22 cellular contexts compared by ENCODE assay signal in the genomic region with DNA sequence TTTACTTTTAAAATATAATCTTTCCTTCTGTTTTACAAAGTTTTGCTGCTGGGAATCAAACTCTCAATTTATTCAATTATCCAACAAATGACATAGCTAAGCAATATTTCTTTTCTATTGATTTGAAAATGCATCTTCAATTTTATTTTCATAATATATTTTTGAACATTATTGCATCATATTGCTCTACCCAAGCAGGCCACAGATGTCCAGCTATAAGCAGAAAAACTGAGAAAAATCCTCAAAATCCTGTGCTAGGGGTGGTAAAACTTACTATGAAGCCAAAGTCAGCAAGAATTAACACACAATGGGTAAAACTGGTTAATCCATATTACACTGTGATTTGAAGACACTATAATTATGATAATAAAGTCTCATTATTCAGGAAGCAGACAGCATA. TPM values are rescaled to one million over a fixed set of nuclear protein-coding genes. Genes with fewer than 3 reads are reported as not detected.
DNase-seq lines count a peak whose midpoint lies in the region; ATAC-seq and TF ChIP-seq lines count a peak whose summit lies in the region.
"Had no signal": no experiment of that assay in that cellular context is flagged by ENCODE, and none has a peak within 500 bp of the region (broad histone marks: within the 10 kb centered on the region; RNA-seq: fewer than 3 reads in every experiment).

No MANE protein-coding gene starts in this region.

- peaks cover 52% of the 10 kb centered on the region for H4K20me1 ChIP-seq in BLaER1
- H4K20me1 ChIP-seq in Loucy (ENCODE audit: insufficient read depth, low read length, poor library complexity, severe bottlenecking) = peaks cover 58% of the 10 kb centered on the region

- H3K4me1 Mint-ChIP-seq in CD8-positive, alpha-beta T cell (ENCODE audit: low read depth) = peaks cover 65% of the 10 kb centered on the region
- H3K4me1 Mint-ChIP-seq in central memory CD8-positive, alpha-beta T cell = peaks cover 84% of the 10 kb centered on the region
- H3K4me1 Mint-ChIP-seq in type B pancreatic cell (ENCODE audit: unreplicated experiment) = peaks cover 31% of the 10 kb centered on the region

- H3K4me1 ChIP-seq in BLaER1 (peaks cover 65% of the 10 kb centered on the region), Loucy (ENCODE audit: insufficient read depth, low read length, poor library complexity, severe bottlenecking) (peaks cover 76% of the 10 kb centered on the region)
- peaks cover 9% of the 10 kb centered on the region for H3K4me1 ChIP-seq in CD8-positive, alpha-beta T cell (ENCODE audit: insufficient read depth, low read length)
- H3K4me1 ChIP-seq: colonic mucosa had no signal

- H3K27me3 ChIP-seq in BLaER1 = no peaks in the 10 kb centered on the region
- H3K27me3 ChIP-seq in CD8-positive, alpha-beta T cell (ENCODE audit: insufficient read depth, low read length) = no peaks in the 10 kb centered on the region
- no peaks in the 10 kb centered on the region for H3K27me3 ChIP-seq in Loucy (ENCODE audit: insufficient read depth, low read length, poor library complexity, severe bottlenecking)
- H3K27me3 ChIP-seq: brain microvascular endothelial cell, colonic mucosa, upper lobe of left lung had no signal

- peaks cover 34% of the 10 kb centered on the region for H3K36me3 Mint-ChIP-seq in CD8-positive, alpha-beta T cell
- peaks cover 22% of the 10 kb centered on the region for H3K36me3 Mint-ChIP-seq in central memory CD8-positive, alpha-beta T cell (ENCODE audit: insufficient read depth)
- H3K36me3 Mint-ChIP-seq in type B pancreatic cell = peaks cover 14% of the 10 kb centered on the region

- TF ChIP-seq CTCF in CD8-positive, alpha-beta T cell (IDR thresholded peaks at IDR 0.05) = no peak
- TF ChIP-seq CTCF in Loucy (conservative IDR thresholded peaks at IDR 0.05; ENCODE audit: low read length) (no peak), type B pancreatic cell (conservative IDR thresholded peaks at IDR 0.05) (no peak)

- DNase-seq in CD8-positive, alpha-beta T cell = no peak
- DNase-seq in central memory CD8-positive, alpha-beta T cell (ENCODE audit: low spot score in 2 of 2) = no peak
- no peak for DNase-seq in effector CD4-positive, alpha-beta T cell
- DNase-seq in type B pancreatic cell (ENCODE audit: extremely low spot score, unreplicated experiment) (no peak), sciatic nerve (ENCODE audit: low spot score) (no peak)
- DNase-seq: activated naive CD8-positive, alpha-beta T cell treated with anti-CD3 and anti-CD28 coated beads, Interleukin-2, amount 50 U/mL, for 24 hours; colonic mucosa; glutamatergic neuron; GOT3; NCI-H1092 treated with DMSO at 0.1 percent for 48 hours; NCI-H2029 treated with DMSO at 0.1 percent for 48 hours; NCI-H510A treated with DMSO at 0.1 percent for 48 hours; stimulated activated CD4-positive, alpha-beta T cell treated with anti-CD3 and anti-CD28 coated beads, Interleukin-1b, Interleukin-23, amount 100 ng/mL, for 48 hours; upper lobe of left lung had no signal

- intact Hi-C loops in CD8-positive, alpha-beta T cell (cut with DNase I, micrococcal nuclease) = no loop called here
- intact Hi-C loops in sciatic nerve (cut with DNase I) = no loop called here

- peak overlapping the region; percentile 78 for H3K27ac ChIP-seq in BLaER1
- H3K27ac ChIP-seq in CD8-positive, alpha-beta T cell (ENCODE audit: low read depth, low read length) = no peak overlapping the region
- H3K27ac ChIP-seq: brain microvascular endothelial cell, colonic mucosa had no signal

- peaks cover 5% of the 10 kb centered on the region for H3K9me3 Mint-ChIP-seq in CD8-positive, alpha-beta T cell
- H3K9me3 Mint-ChIP-seq in central memory CD8-positive, alpha-beta T cell = no peaks in the 10 kb centered on the region
- no peaks in the 10 kb centered on the region for H3K9me3 Mint-ChIP-seq in type B pancreatic cell
- H3K9me3 Mint-ChIP-seq: activated naive CD8-positive, alpha-beta T cell treated with anti-CD3 and anti-CD28 coated beads, Interleukin-2, amount 50 U/mL, for 24 hours; stimulated activated naive CD8-positive, alpha-beta T cell treated with anti-CD3 and anti-CD28 coated beads, Interleukin-15, Interleukin-2, amounts not matched to agents 100 ng/mL and 50 ng/mL, for 24 hours had no signal

- H3K79me2 ChIP-seq in Loucy (ENCODE audit: insufficient read depth, low read length) = peaks cover 97% of the 10 kb centered on the region

- H3K9ac ChIP-seq in BLaER1 (peak overlapping the region; percentile 45), Loucy (ENCODE audit: low read depth, low read length, poor library complexity, severe bottlenecking) (no peak overlapping the region)

- H3K9me3 ChIP-seq in BLaER1 = peaks cover 19% of the 10 kb centered on the region
- no peaks in the 10 kb centered on the region for H3K9me3 ChIP-seq in CD8-positive, alpha-beta T cell (ENCODE audit: low read length)
- peaks cover 3% of the 10 kb centered on the region; the same call in 1 of the 2 replicates for H3K9me3 ChIP-seq in Loucy (ENCODE audit: insufficient read depth, low read depth, low read length)
- H3K9me3 ChIP-seq: colonic mucosa, upper lobe of left lung had no signal

- H3K27ac Mint-ChIP-seq in CD8-positive, alpha-beta T cell = peak overlapping the region; percentile 34
- peak overlapping the region; percentile 92 for H3K27ac Mint-ChIP-seq in central memory CD8-positive, alpha-beta T cell (ENCODE audit: low read depth)
- H3K27ac Mint-ChIP-seq in type B pancreatic cell = no peak overlapping the region
- H3K27ac Mint-ChIP-seq: mesothelial cell of epicardium; progenitor cell of endocrine pancreas; stimulated activated naive CD8-positive, alpha-beta T cell treated with anti-CD3 and anti-CD28 coated beads, Interleukin-15, Interleukin-2, amounts not matched to agents 100 ng/mL and 50 ng/mL, for 24 hours had no signal

- no peaks in the 10 kb centered on the region for H3K27me3 Mint-ChIP-seq in CD8-positive, alpha-beta T cell (ENCODE audit: low read depth)
- H3K27me3 Mint-ChIP-seq in central memory CD8-positive, alpha-beta T cell = no peaks in the 10 kb centered on the region
- no peaks in the 10 kb centered on the region for H3K27me3 Mint-ChIP-seq in type B pancreatic cell
- H3K27me3 Mint-ChIP-seq: activated naive CD8-positive, alpha-beta T cell treated with anti-CD3 and anti-CD28 coated beads, Interleukin-2, amount 50 U/mL, for 24 hours; progenitor cell of endocrine pancreas; stimulated activated naive CD8-positive, alpha-beta T cell treated with anti-CD3 and anti-CD28 coated beads, Interleukin-15, Interleukin-2, amounts not matched to agents 100 ng/mL and 50 ng/mL, for 24 hours had no signal

- ATAC-seq in CD8-positive, alpha-beta T cell = no peak
- ATAC-seq in central memory CD8-positive, alpha-beta T cell (replicated peaks; ENCODE audit: extremely low read depth, poor library complexity, severe bottlenecking) = no peak
- ATAC-seq in sciatic nerve = no peak
- no peak for ATAC-seq in GM18870 (IDR thresholded peaks at IDR 0.05; ENCODE audit: unreplicated experiment)
- ATAC-seq: activated CD4-positive, CD25-positive, alpha-beta regulatory T cell treated with anti-CD3 and anti-CD28 coated beads, Interleukin-2, amount 50 U/mL, for 24 hours; activated naive CD8-positive, alpha-beta T cell treated with anti-CD3 and anti-CD28 coated beads, Interleukin-2, amount 50 U/mL, for 24 hours had no signal

- H3K4me3 Mint-ChIP-seq in CD8-positive, alpha-beta T cell = no peak overlapping the region
- H3K4me3 Mint-ChIP-seq in central memory CD8-positive, alpha-beta T cell = peak overlapping the region; percentile 60
- no peak overlapping the region for H3K4me3 Mint-ChIP-seq in type B pancreatic cell
- H3K4me3 Mint-ChIP-seq: mesothelial cell of epicardium had no signal

- H3K36me3 ChIP-seq in BLaER1 (peaks cover 48% of the 10 kb centered on the region), Loucy (ENCODE audit: insufficient read depth, low read length) (peaks cover 25% of the 10 kb centered on the region; the same call in 1 of the 2 replicates)
- H3K36me3 ChIP-seq in CD8-positive, alpha-beta T cell (ENCODE audit: insufficient read depth, low read length) = no peaks in the 10 kb centered on the region
- H3K36me3 ChIP-seq: brain microvascular endothelial cell, colonic mucosa had no signal

- no peaks in the 10 kb centered on the region; the same call in 1 of the 2 replicates for H3F3A ChIP-seq in Loucy (ENCODE audit: low read depth)

- H3K9me2 ChIP-seq in Loucy (replicated peaks; ENCODE audit: low read depth, low read length) = no peaks in the 10 kb centered on the region

- POLR2A ChIA-PET in CD8-positive, alpha-beta T cell (lab: Charles Lee) = interaction anchor here (1.2 to 1.7 kb wide), 2 partner anchors 8 to 21 kb away, joined by 3 to 4 read pairs; no protein-coding TSS in a partner anchor

- H3K4me2 ChIP-seq in BLaER1 = peak overlapping the region; percentile 91
- H3K4me2 ChIP-seq in Loucy (ENCODE audit: low read depth, low read length, poor library complexity, severe bottlenecking) = peak overlapping the region; percentile 81

- CTCF ChIA-PET in CD8-positive, alpha-beta T cell (lab: Charles Lee) = interaction anchor here (0.8 to 1.0 kb wide), 2 partner anchors 40 to 45 kb away, joined by 3 to 4 read pairs; no protein-coding TSS in a partner anchor

- H3K4me3 ChIP-seq in BLaER1 = peak overlapping the region; percentile 54
- no peak overlapping the region for H3K4me3 ChIP-seq in CD8-positive, alpha-beta T cell (ENCODE audit: low read depth, low read length)
- peak overlapping the region; percentile 73 for H3K4me3 ChIP-seq in Loucy (ENCODE audit: low read length, poor library complexity, severe bottlenecking)
- H3K4me3 ChIP-seq: colonic mucosa had no signal

- H2AFZ ChIP-seq in Loucy (ENCODE audit: low read length) = no peak overlapping the region

RNA-seq across cellular contexts. Expression of gene TIFA, which starts 5.0 kb away (rescaled TPM):
- total RNA-seq in CD8-positive, alpha-beta T cell = 10 to 100 TPM; 12.3 to 16.1 TPM
- total RNA-seq in type B pancreatic cell (ENCODE audit: low replicate concordance) (13.7 and 15.6 TPM in 2 replicates), sciatic nerve (6.0 TPM)

RNA-seq across cellular contexts. Expression of gene ALPK1, which starts 16.5 kb away (rescaled TPM):
- total RNA-seq in CD8-positive, alpha-beta T cell = 1 to 10 TPM; 6.5 to 7.0 TPM
- total RNA-seq in type B pancreatic cell (ENCODE audit: low replicate concordance) = 6.7 and 9.5 TPM in 2 replicates
- 42.6 TPM for total RNA-seq in sciatic nerve

RNA-seq across cellular contexts. Expression of gene AP1AR, which starts 49.1 kb away (rescaled TPM):
- 1 to 10 TPM; 3.8 to 5.2 TPM for total RNA-seq in CD8-positive, alpha-beta T cell
- 14.5 and 18.9 TPM in 2 replicates for total RNA-seq in type B pancreatic cell (ENCODE audit: low replicate concordance)
- 17.4 TPM for total RNA-seq in sciatic nerve
